Comparison of ENCODE assay signal across 5 cellular contexts in the genomic region with DNA sequence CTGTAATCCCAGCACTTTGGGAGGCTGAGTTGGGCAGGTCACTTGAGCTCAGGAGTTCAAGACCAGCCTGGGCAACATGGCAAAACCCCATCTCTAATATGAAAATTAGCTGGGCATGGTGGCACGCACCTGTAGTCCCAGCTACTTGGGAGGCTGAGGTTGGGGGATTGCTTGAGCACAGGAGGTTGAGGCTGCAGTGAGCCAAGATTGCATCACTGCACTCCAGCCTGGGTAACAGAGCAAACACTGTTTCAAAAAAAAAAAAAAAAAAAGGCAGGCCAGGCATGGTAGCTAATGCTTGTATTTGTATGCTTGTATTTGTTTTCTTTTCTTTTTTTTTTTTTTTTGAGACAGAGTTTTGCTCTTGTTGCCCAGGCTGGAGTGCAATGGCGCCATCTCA. TPM values are rescaled to one million over a fixed set of nuclear protein-coding genes. Genes with fewer than 3 reads are reported as not detected.
DNase-seq lines count a peak whose midpoint lies in the region; ATAC-seq, FAIRE-seq and TF ChIP-seq lines count a peak whose summit lies in the region.
"Not testable (repeated sequence)": the region's sequence is repeated elsewhere in the genome, so short reads cannot be mapped to it uniquely, and the experiment has no call there.

No MANE protein-coding gene starts in this region.

- H3K36me3 ChIP-seq in HepG2 (replicated peaks in 1 of 2; ENCODE audit: control insufficient read depth in 1 of 2, insufficient read depth in 2 of 2, low read length in 2 of 2); right lobe of liver: not testable (repeated sequence)

- not testable (repeated sequence) for H3K27ac Mint-ChIP-seq in WTC11; osteocyte (ENCODE audit: unreplicated experiment)

- TF ChIP-seq RAD21 in HepG2 (CRISPR knock-in tag; IDR thresholded peaks at IDR 0.05), result not testable (repeated sequence)

- not testable (repeated sequence) for TF ChIP-seq CTCF in WTC11 (IDR thresholded peaks at IDR 0.05); HepG2 (CRISPR knock-in tag; IDR thresholded peaks at IDR 0.05); right lobe of liver (IDR thresholded peaks at IDR 0.05); osteocyte (IDR thresholded peaks at IDR 0.05)

- not testable (repeated sequence) for BruUV-seq in HepG2 (replicated peaks; lab: Mats Ljungman, UMichigan)

- not testable (repeated sequence) for H4K20me1 ChIP-seq in HepG2 (ENCODE audit: insufficient read depth, low read length)

- H3K9ac ChIP-seq in HepG2 (ENCODE audit: insufficient read depth, low read depth, low read length), result not testable (repeated sequence)

- POLR2A ChIA-PET in WTC11 (lab: Charles Lee), result interaction anchor here (0.7 kb wide), 1 partner anchor 512 kb away, joined by 6 read pairs; no protein-coding TSS in a partner anchor
- POLR2A ChIA-PET in HepG2 (lab: Yijun Ruan, JAX), result not testable (repeated sequence)

- H2AFZ ChIP-seq in HepG2 (ENCODE audit: low read length), result not testable (repeated sequence)

- not testable (repeated sequence) for H3K9me3 Mint-ChIP-seq in WTC11; osteocyte (ENCODE audit: unreplicated experiment)

- not testable (repeated sequence) for H3K27me3 ChIP-seq in HepG2 (ENCODE audit: control insufficient read depth in 1 of 2, insufficient read depth in 2 of 2, low read length in 2 of 2); right lobe of liver

- not testable (repeated sequence) for H3K27ac ChIP-seq in HepG2 (ENCODE audit: extremely low read length, insufficient read depth, low read length); right lobe of liver

- intact Hi-C loops in HepG2 (cut with micrococcal nuclease; ENCODE audit: unreplicated experiment); right lobe of liver (cut with DNase I): not testable (repeated sequence)

- CTCF ChIA-PET in WTC11 (lab: Charles Lee), result interaction anchor here (0.6 to 0.8 kb wide), 2 partner anchors 17 to 108 kb away, joined by 3 read pairs; no protein-coding TSS in a partner anchor
- CTCF ChIA-PET in HepG2 (lab: Yijun Ruan, JAX; ENCODE audit: low intra/inter-chr PET ratio, low total read pairs), result not testable (repeated sequence)

- WGBS in HepG2 (ENCODE audit: low lambda C conversion rate), result 43% methylated on average over 2 of the region's 2 CpGs
- 89% methylated on average over 2 of the region's 2 CpGs for WGBS in right lobe of liver (ENCODE audit: insufficient coverage, low coverage, low lambda C conversion rate, missing lambda C conversion rate)

- not testable (repeated sequence) for H3K9me3 ChIP-seq in HepG2 (ENCODE audit: low read length); right lobe of liver

- H3K4me3 ChIP-seq in HepG2 (replicated peaks in 1 of 3; ENCODE audit: insufficient read depth in 1 of 3, low read depth in 2 of 3, low read length in 3 of 3); right lobe of liver: not testable (repeated sequence)

- not testable (repeated sequence) for TF ChIP-seq EP300 in HepG2 (IDR thresholded peaks at IDR 0.05; ENCODE audit: low read depth in 2 of 2, low read length in 2 of 2); HepG2 (CRISPR knock-in tag; IDR thresholded peaks at IDR 0.05; ENCODE audit: borderline replicate concordance)

- not testable (repeated sequence) for DNase-seq in WTC11 (ENCODE audit: low spot score); left lobe of liver (ENCODE audit: low spot score); right lobe of liver
- DNase-seq in HepG2 (ENCODE audit: low spot score) (peak; percentile 7), osteocyte (ENCODE audit: extremely low spot score, unreplicated experiment) (peak; percentile 42)

- H3K4me1 ChIP-seq in HepG2 (ENCODE audit: insufficient read depth, low read length); right lobe of liver: not testable (repeated sequence)

- H3K4me2 ChIP-seq in HepG2 (ENCODE audit: low read depth, low read length), result not testable (repeated sequence)

- H3K27me3 Mint-ChIP-seq in WTC11 (ENCODE audit: low read depth), result not testable (repeated sequence)
- H3K27me3 Mint-ChIP-seq in osteocyte (ENCODE audit: unreplicated experiment), result peaks cover 20% of the 10 kb centered on the region

- not testable (repeated sequence) for FAIRE-seq in HepG2 (lab: Jason Lieb, UNC)

- in situ Hi-C loops in HepG2 (cut with HindIII; ENCODE audit: extremely low pct_ligation_motif_present, low pct_unique_long_range_greater_than_20kb), result not testable (repeated sequence)

- H3K4me3 Mint-ChIP-seq in WTC11; osteocyte (ENCODE audit: unreplicated experiment): not testable (repeated sequence)

- ATAC-seq in WTC11, result not testable (repeated sequence)
- peak; percentile 43 for ATAC-seq in left lobe of liver
- peak; percentile 56; the same call in 1 of the 3 replicates for ATAC-seq in HepG2
- peak in 3 of 4 donors; percentile 38 to 71 (median 63) for ATAC-seq in right lobe of liver

- not testable (repeated sequence) for H3K36me3 Mint-ChIP-seq in WTC11; osteocyte (ENCODE audit: unreplicated experiment)

- H3K79me2 ChIP-seq in HepG2 (ENCODE audit: insufficient read depth, low read length), result not testable (repeated sequence)

- not testable (repeated sequence) for TF ChIP-seq POLR2A in HepG2 (IDR thresholded peaks at IDR 0.05; ENCODE audit: insufficient read depth in 1 of 2, low read depth in 2 of 2, low read length in 2 of 2); right lobe of liver (IDR thresholded peaks at IDR 0.05)

- H3K4me1 Mint-ChIP-seq in WTC11; osteocyte (ENCODE audit: unreplicated experiment): not testable (repeated sequence)

TF ChIP-seq in WTC11, 78 proteins besides CTCF, POLR2A, EP300 and RAD21:
- peak; percentile 80 for TF ChIP-seq GABPB1 (CRISPR knock-in tag; IDR thresholded peaks at IDR 0.05)

TF ChIP-seq in HepG2, 621 proteins besides CTCF, POLR2A, EP300 and RAD21 (continues in another document):
- TF ChIP-seq HDAC1 (CRISPR knock-in tag; IDR thresholded peaks at IDR 0.05), result 0 out of 2 replicates have a peak, but pooled peaks have one; percentile 14
- TF ChIP-seq GABPB1 (CRISPR knock-in tag; IDR thresholded peaks at IDR 0.05), result 0 out of 2 replicates have a peak, but pooled peaks have one; percentile 13
- TF ChIP-seq, protein P1, sequence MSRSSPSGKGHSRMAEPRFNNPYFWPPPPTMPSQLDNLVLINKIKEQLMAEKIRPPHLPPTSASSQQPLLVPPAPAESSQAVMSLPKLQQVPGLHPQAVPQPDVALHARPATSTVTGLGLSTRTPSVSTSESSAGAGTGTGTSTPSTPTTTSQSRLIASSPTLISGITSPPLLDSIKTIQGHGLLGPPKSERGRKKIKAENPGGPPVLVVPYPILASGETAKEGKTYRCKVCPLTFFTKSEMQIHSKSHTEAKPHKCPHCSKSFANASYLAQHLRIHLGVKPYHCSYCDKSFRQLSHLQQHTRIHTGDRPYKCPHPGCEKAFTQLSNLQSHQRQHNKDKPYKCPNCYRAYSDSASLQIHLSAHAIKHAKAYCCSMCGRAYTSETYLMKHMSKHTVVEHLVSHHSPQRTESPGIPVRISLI (CRISPR knock-in tag; IDR thresholded peaks at IDR 0.05; ENCODE audit: borderline replicate concordance), result peak; percentile 85

RNA-seq across cellular contexts. Expression of gene STK24, which starts 38.7 kb away (rescaled TPM):
- total RNA-seq in WTC11 (2021), result 122 to 138 TPM (median 134 TPM) in 3 replicates
- total RNA-seq in left lobe of liver, result 17.0 TPM
- 73.0 and 78.3 TPM in 2 replicates for total RNA-seq in HepG2 (2016; rRNA removed; fragmentation: Illumina TruSeq; extraction: Trizol)
- 61.3 and 71.1 TPM in 2 replicates for total RNA-seq in HepG2 (2016; cell fraction: cytosol; rRNA removed; fragmentation: Illumina TruSeq; extraction: Trizol; ENCODE audit: low read depth)
- total RNA-seq in HepG2 (2016; cell fraction: insoluble cytoplasmic fraction; rRNA removed; fragmentation: Illumina TruSeq; extraction: Trizol), result 63.6 and 74.1 TPM in 2 replicates
- 126 and 128 TPM in 2 replicates for total RNA-seq in HepG2 (2016; cell fraction: membrane; rRNA removed; fragmentation: Illumina TruSeq; extraction: Trizol)
- 40.9 and 49.2 TPM in 2 replicates for total RNA-seq in HepG2 (2016; cell fraction: nucleus; rRNA removed; fragmentation: Illumina TruSeq; extraction: Trizol)
- polyA plus RNA-seq in HepG2 (2011; rRNA removed), result 43.3 and 51.3 TPM in 2 replicates
- polyA plus RNA-seq in HepG2 (2011; cell fraction: cytosol; rRNA removed), result 44.0 and 59.6 TPM in 2 replicates
- polyA plus RNA-seq in HepG2 (2011; cell fraction: nucleus; rRNA removed), result 38.4 and 41.3 TPM in 2 replicates
- 102 and 104 TPM in 2 replicates for polyA plus RNA-seq in HepG2 (2012)
- polyA plus RNA-seq in HepG2 (2016; cell fraction: cytosol; fragmentation: Illumina TruSeq; extraction: Trizol; ENCODE audit: low read depth), result 66.6 and 74.8 TPM in 2 replicates
- polyA plus RNA-seq in HepG2 (2016; cell fraction: insoluble cytoplasmic fraction; fragmentation: Illumina TruSeq; extraction: Trizol; ENCODE audit: low read depth), result 104 and 126 TPM in 2 replicates
- polyA plus RNA-seq in HepG2 (2016; cell fraction: membrane; fragmentation: Illumina TruSeq; extraction: Trizol; ENCODE audit: low read depth), result 140 and 148 TPM in 2 replicates
- 70.2 and 70.8 TPM in 2 replicates for polyA plus RNA-seq in HepG2 (2016; cell fraction: nucleus; fragmentation: Illumina TruSeq; extraction: Trizol; ENCODE audit: insufficient read depth, low read depth)
- polyA minus RNA-seq in HepG2 (2011; rRNA and poly(A)+ RNA removed; ENCODE audit: low replicate concordance), result 20.7 and 22.8 TPM in 2 replicates
- 32.6 and 40.5 TPM in 2 replicates for polyA minus RNA-seq in HepG2 (2011; cell fraction: cytosol; rRNA and poly(A)+ RNA removed)
- polyA minus RNA-seq in HepG2 (2011; cell fraction: nucleus; rRNA and poly(A)+ RNA removed), result 44.5 and 46.1 TPM in 2 replicates
- 10 to 100 TPM; 14.8 to 40.8 (median 28.6) TPM for total RNA-seq in right lobe of liver
- total RNA-seq in osteocyte, result 139 and 142 TPM in 2 replicates
